Comparison of ENCODE assay signal across 10 cellular contexts in the genomic region with DNA sequence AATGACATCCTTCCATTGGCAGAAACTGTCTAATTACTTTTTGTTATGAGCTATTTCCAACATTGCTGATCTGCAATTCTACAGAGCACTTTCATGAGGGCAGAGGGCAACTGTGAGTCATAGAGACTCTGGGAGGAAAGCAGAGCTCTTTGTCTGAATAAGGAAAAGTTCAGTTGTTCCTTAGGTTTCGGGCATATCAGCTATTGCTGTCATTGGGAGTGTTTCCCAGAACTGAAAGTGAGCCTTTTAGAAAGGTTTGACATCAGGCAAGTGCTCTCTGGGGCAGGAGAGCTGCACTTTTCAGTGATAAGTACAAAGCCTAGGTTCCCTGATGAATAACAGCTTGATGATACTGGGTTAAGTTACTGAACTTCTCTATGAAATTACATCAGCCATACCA.
A peak's percentile ranks its signal among the peaks of the same experiment; 100 is the strongest.
DNase-seq lines count a peak whose midpoint lies in the region; ATAC-seq and TF ChIP-seq lines count a peak whose summit lies in the region.
"Had no signal": no experiment of that assay in that cellular context is flagged by ENCODE, and none has a peak within 500 bp of the region (broad histone marks: within the 10 kb centered on the region; RNA-seq: fewer than 3 reads in every experiment).

No MANE protein-coding gene starts in this region.

- no peaks in the 10 kb centered on the region for H3K27me3 Mint-ChIP-seq in glutamatergic neuron (ENCODE audit: unreplicated experiment)
- H3K27me3 Mint-ChIP-seq: activated CD4-positive, alpha-beta T cell treated with anti-CD3 and anti-CD28 coated beads, Interleukin-2, amount 10 ng/mL, durations not matched to agents 24 days and 14 days had no signal

- peaks cover 1% of the 10 kb centered on the region for H3K9me3 Mint-ChIP-seq in glutamatergic neuron (ENCODE audit: unreplicated experiment)
- H3K9me3 Mint-ChIP-seq: activated CD4-positive, alpha-beta T cell treated with anti-CD3 and anti-CD28 coated beads, Interleukin-2, amount 10 ng/mL, durations not matched to agents 24 days and 14 days had no signal

- H3K4me3 ChIP-seq in astrocyte of the spinal cord (ENCODE audit: low read depth, low read length) (no peak overlapping the region), right cardiac atrium (ENCODE audit: low read length) (no peak overlapping the region), gastrocnemius medialis (no peak overlapping the region)
- H3K4me3 ChIP-seq: GM23338 had no signal

- no peak for TF ChIP-seq POLR2A in gastrocnemius medialis (IDR thresholded peaks at IDR 0.05)

- no peaks in the 10 kb centered on the region for H3K9me3 ChIP-seq in right cardiac atrium (ENCODE audit: control insufficient read depth, low read length)
- no peaks in the 10 kb centered on the region for H3K9me3 ChIP-seq in gastrocnemius medialis

- in situ Hi-C loops in astrocyte of the spinal cord (cut with HindIII; ENCODE audit: low sequenced_read_pairs) (no loop called here), gastrocnemius medialis (cut with MboI; ENCODE audit: low sequenced_read_pairs in 4 of 4) (no loop called here)

- no peak overlapping the region for H3K27ac ChIP-seq in right cardiac atrium (ENCODE audit: low read length)
- H3K27ac ChIP-seq in gastrocnemius medialis: peak overlapping the region in 3 of 4 donors; percentile 26 to 66 (median 56)

- H3K27ac Mint-ChIP-seq in glutamatergic neuron (ENCODE audit: unreplicated experiment): no peak overlapping the region
- H3K27ac Mint-ChIP-seq: activated CD4-positive, alpha-beta T cell treated with anti-CD3 and anti-CD28 coated beads, Interleukin-2, amount 10 ng/mL, durations not matched to agents 24 days and 14 days; GM23338 had no signal

- DNase-seq in GM03348 (ENCODE audit: low spot score) (peak; percentile 60), astrocyte of the spinal cord (ENCODE audit: low read depth, low spot score) (peak; percentile 94), right cardiac atrium (peak in 2 of 3 donors; percentile 26 to 38), gastrocnemius medialis (no peak), glutamatergic neuron (no peak), HuH-7 (ENCODE audit: low spot score) (no peak), MV-4-11 (lab: John Stamatoyannopoulos, UW) (no peak)
- DNase-seq: activated CD4-positive, alpha-beta T cell treated with anti-CD3 and anti-CD28 coated beads, Interleukin-2, amount 10 ng/mL, durations not matched to agents 24 days and 14 days had no signal

- H3K27me3 ChIP-seq in right cardiac atrium (ENCODE audit: control insufficient read depth, insufficient read depth): no peaks in the 10 kb centered on the region
- H3K27me3 ChIP-seq in gastrocnemius medialis: no peaks in the 10 kb centered on the region

- no peak overlapping the region for H3K4me3 Mint-ChIP-seq in glutamatergic neuron (ENCODE audit: unreplicated experiment)
- H3K4me3 Mint-ChIP-seq: activated CD4-positive, alpha-beta T cell treated with anti-CD3 and anti-CD28 coated beads, Interleukin-2, amount 10 ng/mL, durations not matched to agents 24 days and 14 days; GM23338 had no signal

- H3K36me3 Mint-ChIP-seq in glutamatergic neuron (ENCODE audit: unreplicated experiment): no peaks in the 10 kb centered on the region

- 15% methylated on average over 1 of the region's 1 CpG for WGBS in right cardiac atrium

- H3K4me1 ChIP-seq in right cardiac atrium (ENCODE audit: control insufficient read depth, insufficient read depth, low read length) (peaks cover 10% of the 10 kb centered on the region), gastrocnemius medialis (no peaks in the 10 kb centered on the region)

- H3K36me3 ChIP-seq in gastrocnemius medialis: no peaks in the 10 kb centered on the region

- intact Hi-C loops in right cardiac atrium (cut with DNase I) (no loop called here), gastrocnemius medialis (cut with DNase I; ENCODE audit: low total_unique reads) (no loop called here)

- peak; percentile 79 to 85 for ATAC-seq in right cardiac atrium
- peak; percentile 26 to 41 for ATAC-seq in gastrocnemius medialis
- no peak for ATAC-seq in GM18861 (IDR thresholded peaks at IDR 0.05; ENCODE audit: unreplicated experiment)
- ATAC-seq: GM23338 had no signal

- peaks cover 2% of the 10 kb centered on the region for H3K4me1 Mint-ChIP-seq in glutamatergic neuron (ENCODE audit: low read depth, unreplicated experiment)
- H3K4me1 Mint-ChIP-seq: activated CD4-positive, alpha-beta T cell treated with anti-CD3 and anti-CD28 coated beads, Interleukin-2, amount 10 ng/mL, durations not matched to agents 24 days and 14 days; GM23338 had no signal

- TF ChIP-seq CTCF in astrocyte of the spinal cord (IDR thresholded peaks at IDR 0.05; ENCODE audit: low read depth, low read length) (no peak), gastrocnemius medialis (IDR thresholded peaks at IDR 0.05 in 4 of 5, conservative IDR thresholded peaks at IDR 0.05 in 1 of 5) (no peak), glutamatergic neuron (IDR thresholded peaks at IDR 0.05; ENCODE audit: partially characterized antibody, unreplicated experiment) (no peak)

Comparison
In these comparisons a context has a peak if more than half of its experiments do, and no peak if none do; other contexts are left out.
1. DNase-seq: peak in GM03348 (single experiment), astrocyte of the spinal cord (single experiment) and right cardiac atrium (2 of 3); none in gastrocnemius medialis (0 of 2), glutamatergic neuron (single experiment), HuH-7 (single experiment) and MV-4-11 (single experiment).